ENCODE assay signal across 1 cellular context in genomic region chr1:228350831-228351781, GRCh38.
TF ChIP-seq lines count a peak whose summit lies in the region.

No MANE protein-coding gene starts in this region.

TF ChIP-seq in K562, 482 proteins besides CTCF, POLR2A, EP300 and RAD21 (continued from another document):
- TF ChIP-seq, protein P1, sequence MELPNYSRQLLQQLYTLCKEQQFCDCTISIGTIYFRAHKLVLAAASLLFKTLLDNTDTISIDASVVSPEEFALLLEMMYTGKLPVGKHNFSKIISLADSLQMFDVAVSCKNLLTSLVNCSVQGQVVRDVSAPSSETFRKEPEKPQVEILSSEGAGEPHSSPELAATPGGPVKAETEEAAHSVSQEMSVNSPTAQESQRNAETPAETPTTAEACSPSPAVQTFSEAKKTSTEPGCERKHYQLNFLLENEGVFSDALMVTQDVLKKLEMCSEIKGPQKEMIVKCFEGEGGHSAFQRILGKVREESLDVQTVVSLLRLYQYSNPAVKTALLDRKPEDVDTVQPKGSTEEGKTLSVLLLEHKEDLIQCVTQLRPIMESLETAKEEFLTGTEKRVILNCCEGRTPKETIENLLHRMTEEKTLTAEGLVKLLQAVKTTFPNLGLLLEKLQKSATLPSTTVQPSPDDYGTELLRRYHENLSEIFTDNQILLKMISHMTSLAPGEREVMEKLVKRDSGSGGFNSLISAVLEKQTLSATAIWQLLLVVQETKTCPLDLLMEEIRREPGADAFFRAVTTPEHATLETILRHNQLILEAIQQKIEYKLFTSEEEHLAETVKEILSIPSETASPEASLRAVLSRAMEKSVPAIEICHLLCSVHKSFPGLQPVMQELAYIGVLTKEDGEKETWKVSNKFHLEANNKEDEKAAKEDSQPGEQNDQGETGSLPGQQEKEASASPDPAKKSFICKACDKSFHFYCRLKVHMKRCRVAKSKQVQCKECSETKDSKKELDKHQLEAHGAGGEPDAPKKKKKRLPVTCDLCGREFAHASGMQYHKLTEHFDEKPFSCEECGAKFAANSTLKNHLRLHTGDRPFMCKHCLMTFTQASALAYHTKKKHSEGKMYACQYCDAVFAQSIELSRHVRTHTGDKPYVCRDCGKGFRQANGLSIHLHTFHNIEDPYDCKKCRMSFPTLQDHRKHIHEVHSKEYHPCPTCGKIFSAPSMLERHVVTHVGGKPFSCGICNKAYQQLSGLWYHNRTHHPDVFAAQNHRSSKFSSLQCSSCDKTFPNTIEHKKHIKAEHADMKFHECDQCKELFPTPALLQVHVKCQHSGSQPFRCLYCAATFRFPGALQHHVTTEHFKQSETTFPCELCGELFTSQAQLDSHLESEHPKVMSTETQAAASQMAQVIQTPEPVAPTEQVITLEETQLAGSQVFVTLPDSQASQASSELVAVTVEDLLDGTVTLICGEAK (IDR thresholded peaks at IDR 0.05): no peak
- TF ChIP-seq, protein P1 (CRISPR knock-in tag; IDR thresholded peaks at IDR 0.05): no peak
- TF ChIP-seq, protein P2, sequence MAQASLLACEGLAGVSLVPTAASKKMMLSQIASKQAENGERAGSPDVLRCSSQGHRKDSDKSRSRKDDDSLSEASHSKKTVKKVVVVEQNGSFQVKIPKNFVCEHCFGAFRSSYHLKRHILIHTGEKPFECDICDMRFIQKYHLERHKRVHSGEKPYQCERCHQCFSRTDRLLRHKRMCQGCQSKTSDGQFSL (CRISPR knock-in tag; IDR thresholded peaks at IDR 0.05): peak; percentile 57; the same call in 1 of the 2 replicates
- TF ChIP-seq, protein P2 (tag; IDR thresholded peaks at IDR 0.05): no peak
- TF ChIP-seq XRCC3 (IDR thresholded peaks at IDR 0.05) (no peak), ZBTB9 (CRISPR knock-in tag; IDR thresholded peaks at IDR 0.05) (0 out of 2 replicates have a peak, but pooled peaks have one; percentile 13), ZBTB7A (IDR thresholded peaks at IDR 0.05; ENCODE audit: borderline replicate concordance, control insufficient read depth, low read depth, low read length) (peak; percentile 34; the same call in 1 of the 2 replicates), BCOR (IDR thresholded peaks at IDR 0.05) (no peak), ZNF274 (IDR thresholded peaks at IDR 0.05; ENCODE audit: borderline replicate concordance, low read depth, low read length) (no peak), ZNF165 (CRISPR knock-in tag; IDR thresholded peaks at IDR 0.05; ENCODE audit: borderline replicate concordance) (no peak), NR3C1 (CRISPR knock-in tag; IDR thresholded peaks at IDR 0.05) (no peak), GTF2F1 (IDR thresholded peaks at IDR 0.05; ENCODE audit: low read depth, low read length) (no peak), FOXJ2 (tag; IDR thresholded peaks at IDR 0.05) (no peak), ZKSCAN3 (CRISPR knock-in tag; IDR thresholded peaks at IDR 0.05) (no peak), IRF1 (CRISPR knock-in tag; IDR thresholded peaks at IDR 0.05; ENCODE audit: borderline replicate concordance) (no peak), ZFPM2 (CRISPR knock-in tag; IDR thresholded peaks at IDR 0.05) (no peak), NFXL1 (CRISPR knock-in tag; IDR thresholded peaks at IDR 0.05) (no peak), BHLHE40 (IDR thresholded peaks at IDR 0.05; ENCODE audit: low read length) (0 out of 2 replicates have a peak, but pooled peaks have one; percentile 10), NFE2L1 (tag; IDR thresholded peaks at IDR 0.05; ENCODE audit: borderline replicate concordance, low read depth) (no peak), WHSC1 (IDR thresholded peaks at IDR 0.05; ENCODE audit: low read length) (no peak)
- TF ChIP-seq, protein P3, sequence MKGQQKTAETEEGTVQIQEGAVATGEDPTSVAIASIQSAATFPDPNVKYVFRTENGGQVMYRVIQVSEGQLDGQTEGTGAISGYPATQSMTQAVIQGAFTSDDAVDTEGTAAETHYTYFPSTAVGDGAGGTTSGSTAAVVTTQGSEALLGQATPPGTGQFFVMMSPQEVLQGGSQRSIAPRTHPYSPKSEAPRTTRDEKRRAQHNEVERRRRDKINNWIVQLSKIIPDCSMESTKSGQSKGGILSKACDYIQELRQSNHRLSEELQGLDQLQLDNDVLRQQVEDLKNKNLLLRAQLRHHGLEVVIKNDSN (CRISPR knock-in tag; IDR thresholded peaks at IDR 0.05): 0 out of 2 replicates have a peak, but pooled peaks have one; percentile 7
- TF ChIP-seq, protein P4, sequence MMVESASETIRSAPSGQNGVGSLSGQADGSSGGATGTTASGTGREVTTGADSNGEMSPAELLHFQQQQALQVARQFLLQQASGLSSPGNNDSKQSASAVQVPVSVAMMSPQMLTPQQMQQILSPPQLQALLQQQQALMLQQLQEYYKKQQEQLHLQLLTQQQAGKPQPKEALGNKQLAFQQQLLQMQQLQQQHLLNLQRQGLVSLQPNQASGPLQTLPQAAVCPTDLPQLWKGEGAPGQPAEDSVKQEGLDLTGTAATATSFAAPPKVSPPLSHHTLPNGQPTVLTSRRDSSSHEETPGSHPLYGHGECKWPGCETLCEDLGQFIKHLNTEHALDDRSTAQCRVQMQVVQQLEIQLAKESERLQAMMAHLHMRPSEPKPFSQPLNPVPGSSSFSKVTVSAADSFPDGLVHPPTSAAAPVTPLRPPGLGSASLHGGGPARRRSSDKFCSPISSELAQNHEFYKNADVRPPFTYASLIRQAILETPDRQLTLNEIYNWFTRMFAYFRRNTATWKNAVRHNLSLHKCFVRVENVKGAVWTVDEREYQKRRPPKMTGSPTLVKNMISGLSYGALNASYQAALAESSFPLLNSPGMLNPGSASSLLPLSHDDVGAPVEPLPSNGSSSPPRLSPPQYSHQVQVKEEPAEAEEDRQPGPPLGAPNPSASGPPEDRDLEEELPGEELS (CRISPR knock-in tag; IDR thresholded peaks at IDR 0.05; ENCODE audit: borderline replicate concordance): no peak
- TF ChIP-seq, protein P5, sequence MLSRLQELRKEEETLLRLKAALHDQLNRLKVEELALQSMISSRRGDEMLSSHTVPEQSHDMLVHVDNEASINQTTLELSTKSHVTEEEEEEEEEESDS (CRISPR knock-in tag; IDR thresholded peaks at IDR 0.05): no peak
